In the genomic region with DNA sequence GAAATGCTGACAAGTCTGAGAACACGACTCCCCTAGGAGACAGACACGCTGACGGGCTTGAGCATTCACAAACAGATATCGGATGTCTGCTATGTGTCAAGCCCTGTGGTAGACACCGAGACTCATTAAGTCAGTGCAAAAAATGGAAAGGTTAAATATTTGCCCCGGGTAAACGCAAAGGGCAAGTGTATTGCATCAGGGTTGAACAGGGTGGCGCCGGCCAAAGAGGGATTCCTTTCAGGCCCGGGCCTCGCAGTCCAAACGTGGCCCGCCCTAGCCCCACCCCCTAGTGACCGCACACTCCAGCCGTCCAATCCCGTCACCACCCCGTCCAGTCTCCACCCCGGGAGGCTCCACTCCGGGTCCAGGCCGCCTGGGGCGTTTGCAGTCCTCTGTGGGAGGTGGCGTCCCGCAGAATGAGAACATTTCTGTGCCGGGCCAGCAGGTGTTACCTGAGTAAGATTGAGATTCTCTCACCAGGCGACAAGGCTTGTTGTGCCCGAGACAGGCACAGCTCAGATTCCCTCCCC, we compare ENCODE assay signal across 1 cellular context.
A peak's percentile ranks its signal among the peaks of the same experiment; 100 is the strongest.
TF ChIP-seq lines count a peak whose summit lies in the region.

No MANE protein-coding gene starts in this region.

TF ChIP-seq in HepG2, 621 proteins besides CTCF, POLR2A, EP300 and RAD21 (continued from another document and continues in another):
- TF ChIP-seq, protein P1, sequence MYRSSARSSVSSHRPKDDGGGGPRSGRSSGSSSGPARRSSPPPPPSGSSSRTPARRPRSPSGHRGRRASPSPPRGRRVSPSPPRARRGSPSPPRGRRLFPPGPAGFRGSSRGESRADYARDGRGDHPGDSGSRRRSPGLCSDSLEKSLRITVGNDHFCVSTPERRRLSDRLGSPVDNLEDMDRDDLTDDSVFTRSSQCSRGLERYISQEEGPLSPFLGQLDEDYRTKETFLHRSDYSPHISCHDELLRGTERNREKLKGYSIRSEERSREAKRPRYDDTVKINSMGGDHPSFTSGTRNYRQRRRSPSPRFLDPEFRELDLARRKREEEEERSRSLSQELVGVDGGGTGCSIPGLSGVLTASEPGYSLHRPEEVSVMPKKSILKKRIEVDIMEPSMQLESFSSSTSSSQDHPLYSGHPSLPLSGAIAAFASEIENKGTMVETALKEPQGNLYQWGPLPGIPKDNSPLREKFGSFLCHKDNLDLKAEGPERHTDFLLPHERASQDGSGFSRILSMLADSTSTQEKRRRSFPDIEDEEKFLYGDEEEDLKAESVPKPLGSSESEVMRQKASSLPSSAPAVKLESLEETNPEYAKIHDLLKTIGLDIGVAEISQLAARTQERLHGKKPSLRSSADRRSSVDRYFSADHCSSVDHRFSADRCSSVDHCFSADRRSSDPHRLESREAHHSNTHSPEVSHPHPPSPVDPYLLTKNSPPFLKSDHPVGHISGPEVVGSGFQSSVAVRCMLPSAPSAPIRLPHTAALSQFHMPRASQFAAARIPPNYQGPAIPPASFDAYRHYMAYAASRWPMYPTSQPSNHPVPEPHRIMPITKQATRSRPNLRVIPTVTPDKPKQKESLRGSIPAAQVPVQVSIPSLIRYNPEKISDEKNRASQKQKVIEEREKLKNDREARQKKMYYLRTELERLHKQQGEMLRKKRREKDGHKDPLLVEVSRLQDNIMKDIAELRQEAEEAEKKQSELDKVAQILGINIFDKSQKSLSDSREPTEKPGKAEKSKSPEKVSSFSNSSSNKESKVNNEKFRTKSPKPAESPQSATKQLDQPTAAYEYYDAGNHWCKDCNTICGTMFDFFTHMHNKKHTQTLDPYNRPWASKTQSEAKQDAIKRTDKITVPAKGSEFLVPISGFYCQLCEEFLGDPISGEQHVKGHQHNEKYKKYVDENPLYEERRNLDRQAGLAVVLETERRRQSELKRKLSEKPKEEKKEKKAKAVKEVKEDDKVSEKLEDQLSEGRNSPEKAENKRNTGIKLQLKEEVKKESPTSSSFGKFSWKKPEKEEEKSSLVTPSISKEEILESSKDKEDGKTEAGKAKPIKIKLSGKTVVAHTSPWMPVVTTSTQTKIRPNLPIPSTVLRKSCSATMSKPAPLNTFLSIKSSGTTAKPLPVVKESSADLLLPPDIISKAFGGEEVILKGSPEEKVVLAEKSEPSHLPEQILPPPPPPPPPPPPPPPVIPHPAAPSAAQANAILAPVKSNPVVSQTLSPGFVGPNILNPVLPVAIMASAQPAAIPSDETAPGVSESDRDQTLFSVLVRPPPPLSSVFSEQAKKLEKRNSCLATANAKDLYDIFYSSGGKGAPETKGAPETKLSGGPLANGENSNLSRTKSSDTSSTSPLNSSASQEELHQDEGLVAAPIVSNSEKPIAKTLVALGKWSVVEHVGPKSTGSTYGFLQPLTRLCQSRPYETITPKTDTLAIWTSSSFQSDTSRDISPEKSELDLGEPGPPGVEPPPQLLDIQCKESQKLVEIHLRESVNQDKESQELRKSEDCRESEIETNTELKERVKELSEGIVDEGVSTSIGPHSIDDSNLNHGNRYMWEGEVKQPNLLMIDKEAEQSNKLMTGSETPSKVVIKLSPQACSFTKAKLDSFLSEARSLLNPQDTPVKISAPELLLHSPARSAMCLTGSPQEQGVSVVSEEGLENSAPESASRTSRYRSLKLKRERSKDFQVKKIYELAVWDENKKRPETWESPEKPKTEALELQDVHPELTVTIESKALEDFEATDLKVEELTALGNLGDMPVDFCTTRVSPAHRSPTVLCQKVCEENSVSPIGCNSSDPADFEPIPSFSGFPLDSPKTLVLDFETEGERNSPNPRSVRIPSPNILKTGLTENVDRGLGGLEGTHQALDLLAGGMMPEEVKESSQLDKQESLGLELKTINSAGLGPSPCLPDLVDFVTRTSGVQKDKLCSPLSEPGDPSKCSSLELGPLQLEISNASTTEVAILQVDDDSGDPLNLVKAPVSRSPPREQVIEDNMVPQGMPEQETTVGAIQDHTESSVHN (CRISPR knock-in tag; IDR thresholded peaks at IDR 0.05), result peak; percentile 60; the same call in 1 of the 2 replicates
- no peak; the same call in 1 of the 2 replicates for TF ChIP-seq IRX3 (CRISPR knock-in tag; IDR thresholded peaks at IDR 0.05; ENCODE audit: borderline replicate concordance, low read depth)
- TF ChIP-seq SPEN (CRISPR knock-in tag; IDR thresholded peaks at IDR 0.05; ENCODE audit: low read depth), result no peak
- TF ChIP-seq KDM5B (CRISPR knock-in tag; IDR thresholded peaks at IDR 0.05; ENCODE audit: borderline replicate concordance), result no peak; the same call in 1 of the 2 replicates
- TF ChIP-seq, protein P2, sequence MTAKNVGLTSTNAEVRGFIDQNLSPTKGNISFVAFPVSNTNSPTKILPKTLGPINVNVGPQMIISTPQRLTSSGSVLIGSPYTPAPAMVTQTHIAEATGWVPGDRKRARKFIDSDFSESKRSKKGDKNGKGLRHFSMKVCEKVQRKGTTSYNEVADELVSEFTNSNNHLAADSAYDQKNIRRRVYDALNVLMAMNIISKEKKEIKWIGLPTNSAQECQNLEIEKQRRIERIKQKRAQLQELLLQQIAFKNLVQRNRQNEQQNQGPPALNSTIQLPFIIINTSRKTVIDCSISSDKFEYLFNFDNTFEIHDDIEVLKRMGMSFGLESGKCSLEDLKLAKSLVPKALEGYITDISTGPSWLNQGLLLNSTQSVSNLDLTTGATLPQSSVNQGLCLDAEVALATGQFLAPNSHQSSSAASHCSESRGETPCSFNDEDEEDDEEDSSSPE (CRISPR knock-in tag; IDR thresholded peaks at IDR 0.05), result peak; percentile 61
- no peak for TF ChIP-seq ZFX (CRISPR knock-in tag; IDR thresholded peaks at IDR 0.05; ENCODE audit: low read depth)
- TF ChIP-seq, protein P3, sequence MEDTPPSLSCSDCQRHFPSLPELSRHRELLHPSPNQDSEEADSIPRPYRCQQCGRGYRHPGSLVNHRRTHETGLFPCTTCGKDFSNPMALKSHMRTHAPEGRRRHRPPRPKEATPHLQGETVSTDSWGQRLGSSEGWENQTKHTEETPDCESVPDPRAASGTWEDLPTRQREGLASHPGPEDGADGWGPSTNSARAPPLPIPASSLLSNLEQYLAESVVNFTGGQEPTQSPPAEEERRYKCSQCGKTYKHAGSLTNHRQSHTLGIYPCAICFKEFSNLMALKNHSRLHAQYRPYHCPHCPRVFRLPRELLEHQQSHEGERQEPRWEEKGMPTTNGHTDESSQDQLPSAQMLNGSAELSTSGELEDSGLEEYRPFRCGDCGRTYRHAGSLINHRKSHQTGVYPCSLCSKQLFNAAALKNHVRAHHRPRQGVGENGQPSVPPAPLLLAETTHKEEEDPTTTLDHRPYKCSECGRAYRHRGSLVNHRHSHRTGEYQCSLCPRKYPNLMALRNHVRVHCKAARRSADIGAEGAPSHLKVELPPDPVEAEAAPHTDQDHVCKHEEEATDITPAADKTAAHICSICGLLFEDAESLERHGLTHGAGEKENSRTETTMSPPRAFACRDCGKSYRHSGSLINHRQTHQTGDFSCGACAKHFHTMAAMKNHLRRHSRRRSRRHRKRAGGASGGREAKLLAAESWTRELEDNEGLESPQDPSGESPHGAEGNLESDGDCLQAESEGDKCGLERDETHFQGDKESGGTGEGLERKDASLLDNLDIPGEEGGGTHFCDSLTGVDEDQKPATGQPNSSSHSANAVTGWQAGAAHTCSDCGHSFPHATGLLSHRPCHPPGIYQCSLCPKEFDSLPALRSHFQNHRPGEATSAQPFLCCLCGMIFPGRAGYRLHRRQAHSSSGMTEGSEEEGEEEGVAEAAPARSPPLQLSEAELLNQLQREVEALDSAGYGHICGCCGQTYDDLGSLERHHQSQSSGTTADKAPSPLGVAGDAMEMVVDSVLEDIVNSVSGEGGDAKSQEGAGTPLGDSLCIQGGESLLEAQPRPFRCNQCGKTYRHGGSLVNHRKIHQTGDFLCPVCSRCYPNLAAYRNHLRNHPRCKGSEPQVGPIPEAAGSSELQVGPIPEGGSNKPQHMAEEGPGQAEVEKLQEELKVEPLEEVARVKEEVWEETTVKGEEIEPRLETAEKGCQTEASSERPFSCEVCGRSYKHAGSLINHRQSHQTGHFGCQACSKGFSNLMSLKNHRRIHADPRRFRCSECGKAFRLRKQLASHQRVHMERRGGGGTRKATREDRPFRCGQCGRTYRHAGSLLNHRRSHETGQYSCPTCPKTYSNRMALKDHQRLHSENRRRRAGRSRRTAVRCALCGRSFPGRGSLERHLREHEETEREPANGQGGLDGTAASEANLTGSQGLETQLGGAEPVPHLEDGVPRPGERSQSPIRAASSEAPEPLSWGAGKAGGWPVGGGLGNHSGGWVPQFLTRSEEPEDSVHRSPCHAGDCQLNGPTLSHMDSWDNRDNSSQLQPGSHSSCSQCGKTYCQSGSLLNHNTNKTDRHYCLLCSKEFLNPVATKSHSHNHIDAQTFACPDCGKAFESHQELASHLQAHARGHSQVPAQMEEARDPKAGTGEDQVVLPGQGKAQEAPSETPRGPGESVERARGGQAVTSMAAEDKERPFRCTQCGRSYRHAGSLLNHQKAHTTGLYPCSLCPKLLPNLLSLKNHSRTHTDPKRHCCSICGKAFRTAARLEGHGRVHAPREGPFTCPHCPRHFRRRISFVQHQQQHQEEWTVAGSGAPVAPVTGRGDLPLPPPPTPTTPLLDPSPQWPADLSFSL (CRISPR knock-in tag; IDR thresholded peaks at IDR 0.05), result no peak
- TF ChIP-seq ZNF121 (CRISPR knock-in tag; IDR thresholded peaks at IDR 0.05), result peak; percentile 42; the same call in 1 of the 2 replicates
- no peak for TF ChIP-seq AKAP8 (CRISPR knock-in tag; IDR thresholded peaks at IDR 0.05)
- TF ChIP-seq ZZZ3 (CRISPR knock-in tag; IDR thresholded peaks at IDR 0.05; ENCODE audit: borderline replicate concordance), result 0 out of 2 replicates have a peak, but pooled peaks have one; percentile 2
- TF ChIP-seq, protein P4, sequence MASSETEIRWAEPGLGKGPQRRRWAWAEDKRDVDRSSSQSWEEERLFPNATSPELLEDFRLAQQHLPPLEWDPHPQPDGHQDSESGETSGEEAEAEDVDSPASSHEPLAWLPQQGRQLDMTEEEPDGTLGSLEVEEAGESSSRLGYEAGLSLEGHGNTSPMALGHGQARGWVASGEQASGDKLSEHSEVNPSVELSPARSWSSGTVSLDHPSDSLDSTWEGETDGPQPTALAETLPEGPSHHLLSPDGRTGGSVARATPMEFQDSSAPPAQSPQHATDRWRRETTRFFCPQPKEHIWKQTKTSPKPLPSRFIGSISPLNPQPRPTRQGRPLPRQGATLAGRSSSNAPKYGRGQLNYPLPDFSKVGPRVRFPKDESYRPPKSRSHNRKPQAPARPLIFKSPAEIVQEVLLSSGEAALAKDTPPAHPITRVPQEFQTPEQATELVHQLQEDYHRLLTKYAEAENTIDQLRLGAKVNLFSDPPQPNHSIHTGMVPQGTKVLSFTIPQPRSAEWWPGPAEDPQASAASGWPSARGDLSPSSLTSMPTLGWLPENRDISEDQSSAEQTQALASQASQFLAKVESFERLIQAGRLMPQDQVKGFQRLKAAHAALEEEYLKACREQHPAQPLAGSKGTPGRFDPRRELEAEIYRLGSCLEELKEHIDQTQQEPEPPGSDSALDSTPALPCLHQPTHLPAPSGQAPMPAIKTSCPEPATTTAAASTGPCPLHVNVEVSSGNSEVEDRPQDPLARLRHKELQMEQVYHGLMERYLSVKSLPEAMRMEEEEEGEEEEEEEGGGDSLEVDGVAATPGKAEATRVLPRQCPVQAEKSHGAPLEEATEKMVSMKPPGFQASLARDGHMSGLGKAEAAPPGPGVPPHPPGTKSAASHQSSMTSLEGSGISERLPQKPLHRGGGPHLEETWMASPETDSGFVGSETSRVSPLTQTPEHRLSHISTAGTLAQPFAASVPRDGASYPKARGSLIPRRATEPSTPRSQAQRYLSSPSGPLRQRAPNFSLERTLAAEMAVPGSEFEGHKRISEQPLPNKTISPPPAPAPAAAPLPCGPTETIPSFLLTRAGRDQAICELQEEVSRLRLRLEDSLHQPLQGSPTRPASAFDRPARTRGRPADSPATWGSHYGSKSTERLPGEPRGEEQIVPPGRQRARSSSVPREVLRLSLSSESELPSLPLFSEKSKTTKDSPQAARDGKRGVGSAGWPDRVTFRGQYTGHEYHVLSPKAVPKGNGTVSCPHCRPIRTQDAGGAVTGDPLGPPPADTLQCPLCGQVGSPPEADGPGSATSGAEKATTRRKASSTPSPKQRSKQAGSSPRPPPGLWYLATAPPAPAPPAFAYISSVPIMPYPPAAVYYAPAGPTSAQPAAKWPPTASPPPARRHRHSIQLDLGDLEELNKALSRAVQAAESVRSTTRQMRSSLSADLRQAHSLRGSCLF (CRISPR knock-in tag; IDR thresholded peaks at IDR 0.05; ENCODE audit: borderline replicate concordance), result no peak
- TF ChIP-seq, protein P5, sequence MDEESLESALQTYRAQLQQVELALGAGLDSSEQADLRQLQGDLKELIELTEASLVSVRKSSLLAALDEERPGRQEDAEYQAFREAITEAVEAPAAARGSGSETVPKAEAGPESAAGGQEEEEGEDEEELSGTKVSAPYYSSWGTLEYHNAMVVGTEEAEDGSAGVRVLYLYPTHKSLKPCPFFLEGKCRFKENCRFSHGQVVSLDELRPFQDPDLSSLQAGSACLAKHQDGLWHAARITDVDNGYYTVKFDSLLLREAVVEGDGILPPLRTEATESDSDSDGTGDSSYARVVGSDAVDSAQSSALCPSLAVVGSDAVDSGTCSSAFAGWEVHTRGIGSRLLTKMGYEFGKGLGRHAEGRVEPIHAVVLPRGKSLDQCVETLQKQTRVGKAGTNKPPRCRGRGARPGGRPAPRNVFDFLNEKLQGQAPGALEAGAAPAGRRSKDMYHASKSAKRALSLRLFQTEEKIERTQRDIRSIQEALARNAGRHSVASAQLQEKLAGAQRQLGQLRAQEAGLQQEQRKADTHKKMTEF (CRISPR knock-in tag; IDR thresholded peaks at IDR 0.05), result peak; percentile 95
- TF ChIP-seq SNAI1 (CRISPR knock-in tag; IDR thresholded peaks at IDR 0.05; ENCODE audit: borderline replicate concordance), result no peak
- TF ChIP-seq, protein P6, sequence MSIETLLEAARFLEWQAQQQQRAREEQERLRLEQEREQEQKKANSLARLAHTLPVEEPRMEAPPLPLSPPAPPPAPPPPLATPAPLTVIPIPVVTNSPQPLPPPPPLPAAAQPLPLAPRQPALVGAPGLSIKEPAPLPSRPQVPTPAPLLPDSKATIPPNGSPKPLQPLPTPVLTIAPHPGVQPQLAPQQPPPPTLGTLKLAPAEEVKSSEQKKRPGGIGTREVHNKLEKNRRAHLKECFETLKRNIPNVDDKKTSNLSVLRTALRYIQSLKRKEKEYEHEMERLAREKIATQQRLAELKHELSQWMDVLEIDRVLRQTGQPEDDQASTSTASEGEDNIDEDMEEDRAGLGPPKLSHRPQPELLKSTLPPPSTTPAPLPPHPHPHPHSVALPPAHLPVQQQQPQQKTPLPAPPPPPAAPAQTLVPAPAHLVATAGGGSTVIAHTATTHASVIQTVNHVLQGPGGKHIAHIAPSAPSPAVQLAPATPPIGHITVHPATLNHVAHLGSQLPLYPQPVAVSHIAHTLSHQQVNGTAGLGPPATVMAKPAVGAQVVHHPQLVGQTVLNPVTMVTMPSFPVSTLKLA (IDR thresholded peaks at IDR 0.05), result no peak; the same call in 1 of the 2 replicates
- TF ChIP-seq, protein P7, sequence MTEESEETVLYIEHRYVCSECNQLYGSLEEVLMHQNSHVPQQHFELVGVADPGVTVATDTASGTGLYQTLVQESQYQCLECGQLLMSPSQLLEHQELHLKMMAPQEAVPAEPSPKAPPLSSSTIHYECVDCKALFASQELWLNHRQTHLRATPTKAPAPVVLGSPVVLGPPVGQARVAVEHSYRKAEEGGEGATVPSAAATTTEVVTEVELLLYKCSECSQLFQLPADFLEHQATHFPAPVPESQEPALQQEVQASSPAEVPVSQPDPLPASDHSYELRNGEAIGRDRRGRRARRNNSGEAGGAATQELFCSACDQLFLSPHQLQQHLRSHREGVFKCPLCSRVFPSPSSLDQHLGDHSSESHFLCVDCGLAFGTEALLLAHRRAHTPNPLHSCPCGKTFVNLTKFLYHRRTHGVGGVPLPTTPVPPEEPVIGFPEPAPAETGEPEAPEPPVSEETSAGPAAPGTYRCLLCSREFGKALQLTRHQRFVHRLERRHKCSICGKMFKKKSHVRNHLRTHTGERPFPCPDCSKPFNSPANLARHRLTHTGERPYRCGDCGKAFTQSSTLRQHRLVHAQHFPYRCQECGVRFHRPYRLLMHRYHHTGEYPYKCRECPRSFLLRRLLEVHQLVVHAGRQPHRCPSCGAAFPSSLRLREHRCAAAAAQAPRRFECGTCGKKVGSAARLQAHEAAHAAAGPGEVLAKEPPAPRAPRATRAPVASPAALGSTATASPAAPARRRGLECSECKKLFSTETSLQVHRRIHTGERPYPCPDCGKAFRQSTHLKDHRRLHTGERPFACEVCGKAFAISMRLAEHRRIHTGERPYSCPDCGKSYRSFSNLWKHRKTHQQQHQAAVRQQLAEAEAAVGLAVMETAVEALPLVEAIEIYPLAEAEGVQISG (CRISPR knock-in tag; IDR thresholded peaks at IDR 0.05), result peak; percentile 67
- TF ChIP-seq HNRNPL (IDR thresholded peaks at IDR 0.05; ENCODE audit: low read depth, low read length), result 0 out of 2 replicates have a peak, but pooled peaks have one; percentile 33
